Comparison of ENCODE assay signal across 10 cellular contexts in the genomic region with DNA sequence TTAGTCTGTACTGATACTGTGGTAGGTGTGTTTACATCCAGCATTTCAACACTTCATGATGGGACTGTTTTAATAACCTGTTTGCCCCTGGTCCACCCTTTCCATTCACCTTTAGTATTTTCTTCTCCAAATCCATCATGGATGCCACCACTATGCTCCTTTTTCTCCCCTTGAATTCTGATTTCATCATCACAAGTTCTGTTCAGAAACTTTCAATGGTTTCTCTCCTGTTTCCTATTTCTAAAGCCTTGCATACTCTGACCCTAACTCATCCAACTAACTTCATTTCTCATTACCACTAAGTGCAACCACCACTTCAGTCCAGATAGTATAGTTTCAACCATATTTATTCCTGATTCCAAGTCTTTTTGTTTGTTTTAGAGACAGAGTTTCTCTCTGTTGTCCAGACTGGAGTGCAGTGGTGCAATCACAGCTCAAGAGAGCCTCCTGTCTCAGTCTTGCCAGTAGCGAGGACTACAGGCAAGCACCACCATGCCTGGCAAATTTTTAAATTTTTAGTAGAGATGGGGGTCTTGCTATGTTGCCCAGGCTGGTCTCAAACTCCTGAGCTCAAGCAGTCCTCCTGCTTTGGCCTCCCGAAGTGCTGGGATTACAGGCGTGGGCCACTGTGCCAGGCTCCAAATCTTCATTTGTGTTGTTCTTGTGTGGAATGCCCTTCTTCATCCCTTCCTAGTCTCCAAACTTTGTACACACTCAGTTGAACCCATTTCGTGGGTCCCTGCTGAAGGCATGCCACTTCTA. TPM values are rescaled to one million over a fixed set of nuclear protein-coding genes. Genes with fewer than 3 reads are reported as not detected.
DNase-seq lines count a peak whose midpoint lies in the region; ATAC-seq and TF ChIP-seq lines count a peak whose summit lies in the region.
"Had no signal": no experiment of that assay in that cellular context is flagged by ENCODE, and none has a peak within 500 bp of the region (broad histone marks: within the 10 kb centered on the region; RNA-seq: fewer than 3 reads in every experiment).

No MANE protein-coding gene starts in this region.

- H3K27ac ChIP-seq in left ventricle myocardium inferior (replicated peaks) (peak overlapping the region; percentile 94), upper lobe of right lung (peak overlapping the region; percentile 94), testis (no peak overlapping the region)

- no peaks in the 10 kb centered on the region for H3K27me3 ChIP-seq in left ventricle myocardium inferior (ENCODE audit: low read depth)
- no peaks in the 10 kb centered on the region for H3K27me3 ChIP-seq in kidney epithelial cell (ENCODE audit: control insufficient read depth, insufficient read depth, low read length)
- H3K27me3 ChIP-seq in upper lobe of right lung: no peaks in the 10 kb centered on the region
- no peaks in the 10 kb centered on the region for H3K27me3 ChIP-seq in testis
- H3K27me3 ChIP-seq: Peyer's patch had no signal

- no peaks in the 10 kb centered on the region for H3K9me3 Mint-ChIP-seq in activated naive CD4-positive, alpha-beta T cell treated with anti-CD3 and anti-CD28 coated beads, Interleukin-2, amount 50 U/mL, for 72 hours

- H3K27ac Mint-ChIP-seq in activated naive CD4-positive, alpha-beta T cell treated with anti-CD3 and anti-CD28 coated beads, Interleukin-2, amount 50 U/mL, for 72 hours: peak overlapping the region; percentile 97 to 99

- peaks cover 6 to 39% of the 10 kb centered on the region in 2 donors for H3K36me3 Mint-ChIP-seq in activated naive CD4-positive, alpha-beta T cell treated with anti-CD3 and anti-CD28 coated beads, Interleukin-2, amount 50 U/mL, for 72 hours

- peaks cover 3% of the 10 kb centered on the region for H3K36me3 ChIP-seq in left ventricle myocardium inferior
- no peaks in the 10 kb centered on the region for H3K36me3 ChIP-seq in kidney epithelial cell (ENCODE audit: control insufficient read depth, insufficient read depth, low read length)
- H3K36me3 ChIP-seq in upper lobe of right lung: no peaks in the 10 kb centered on the region
- H3K36me3 ChIP-seq in testis (ENCODE audit: low read depth, missing control alignments): no peaks in the 10 kb centered on the region
- H3K36me3 ChIP-seq: Peyer's patch had no signal

- no peaks in the 10 kb centered on the region for H3K9me3 ChIP-seq in left ventricle myocardium inferior (replicated peaks)
- no peaks in the 10 kb centered on the region for H3K9me3 ChIP-seq in upper lobe of right lung
- H3K9me3 ChIP-seq in testis: no peaks in the 10 kb centered on the region
- H3K9me3 ChIP-seq: Peyer's patch had no signal

- no peak for DNase-seq in left ventricle myocardium inferior
- DNase-seq in cardiac septum (ENCODE audit: low spot score): no peak
- no peak for DNase-seq in activated naive CD4-positive, alpha-beta T cell treated with anti-CD3 and anti-CD28 coated beads, Interleukin-2, amount 50 U/mL, for 72 hours (ENCODE audit: low spot score in 2 of 2)
- DNase-seq in kidney epithelial cell (ENCODE audit: low read depth): no peak
- DNase-seq in upper lobe of right lung: no peak
- DNase-seq in NCI-H128 (lab: John Stamatoyannopoulos, UW; ENCODE audit: unreplicated experiment): no peak
- no peak for DNase-seq in testis
- DNase-seq in retina: no peak
- DNase-seq: DMS79, Peyer's patch had no signal

- peak overlapping the region; percentile 92 for H3K4me3 ChIP-seq in left ventricle myocardium inferior
- H3K4me3 ChIP-seq in kidney epithelial cell (ENCODE audit: low read depth, low read length): peak overlapping the region; percentile 98
- peak overlapping the region; percentile 97 for H3K4me3 ChIP-seq in upper lobe of right lung
- H3K4me3 ChIP-seq in testis: peak overlapping the region in 1 of 2 donors; percentile 94

- no peak for TF ChIP-seq POLR2A in testis (IDR thresholded peaks at IDR 0.05)

- TF ChIP-seq CTCF in left ventricle myocardium inferior (IDR thresholded peaks at IDR 0.05; ENCODE audit: borderline replicate concordance) (no peak), kidney epithelial cell (IDR thresholded peaks at IDR 0.05; ENCODE audit: insufficient read depth, low read length, poor library complexity, severe bottlenecking) (no peak), upper lobe of right lung (IDR thresholded peaks at IDR 0.05) (no peak), testis (IDR thresholded peaks at IDR 0.05) (no peak)

- intact Hi-C loops in left ventricle myocardium inferior (cut with micrococcal nuclease): no loop called here
- intact Hi-C loops in cardiac septum (cut with DNase I): no loop called here
- intact Hi-C loops in upper lobe of right lung (cut with DNase I): no loop called here
- intact Hi-C loops in testis (cut with DNase I; ENCODE audit: low total_unique reads): no loop called here

- no peak for ATAC-seq in activated naive CD4-positive, alpha-beta T cell treated with anti-CD3 and anti-CD28 coated beads, Interleukin-2, amount 50 U/mL, for 72 hours
- ATAC-seq in upper lobe of right lung: no peak

- WGBS in testis, 2 donors: 88% methylated on average over 4 of the region's 4 CpGs

- H3K4me1 ChIP-seq in left ventricle myocardium inferior (peaks cover 79% of the 10 kb centered on the region), upper lobe of right lung (peaks cover 22% of the 10 kb centered on the region), testis (peaks cover 16% of the 10 kb centered on the region)

RNA-seq across cellular contexts. Expression of gene LIN7C, which starts 1.2 kb away (rescaled TPM):
- total RNA-seq in left ventricle myocardium inferior: 15.5 TPM
- 17.4 TPM for total RNA-seq in cardiac septum
- total RNA-seq in activated naive CD4-positive, alpha-beta T cell treated with anti-CD3 and anti-CD28 coated beads, Interleukin-2, amount 50 U/mL, for 72 hours: 10 to 100 TPM; 20.4 to 22.2 TPM
- total RNA-seq in kidney epithelial cell: 38.4 and 41.4 TPM in 2 replicates
- total RNA-seq in upper lobe of right lung: 36.5 TPM
- total RNA-seq in testis: 10 to 100 TPM; 21.0 to 23.1 TPM
- 6.9 TPM for polyA plus RNA-seq in testis (ENCODE audit: insufficient read depth, low read depth, low replicate concordance)

RNA-seq across cellular contexts. Expression of gene LGR4, which starts 35.2 kb away (rescaled TPM):
- total RNA-seq in left ventricle myocardium inferior: 13.0 TPM
- total RNA-seq in cardiac septum: 22.6 TPM
- total RNA-seq in activated naive CD4-positive, alpha-beta T cell treated with anti-CD3 and anti-CD28 coated beads, Interleukin-2, amount 50 U/mL, for 72 hours: under 1 TPM; 0.08 to 0.27 TPM
- total RNA-seq in kidney epithelial cell: 15.9 and 16.2 TPM in 2 replicates
- total RNA-seq in upper lobe of right lung: 7.5 TPM
- total RNA-seq in testis: 100 to 1,000 TPM in 1 of 2 donors, 10 to 100 TPM in 1; 95.9 to 120 TPM
- polyA plus RNA-seq in testis (ENCODE audit: insufficient read depth, low read depth, low replicate concordance): 33.0 TPM

Comparison
In these comparisons a context has a peak if more than half of its experiments do, and no peak if none do; other contexts are left out.
1. H3K27ac ChIP-seq: peak in left ventricle myocardium inferior (single experiment) and upper lobe of right lung (single experiment); none in testis (0 of 2).